26 cellular contexts compared by ENCODE assay signal in the genomic region with DNA sequence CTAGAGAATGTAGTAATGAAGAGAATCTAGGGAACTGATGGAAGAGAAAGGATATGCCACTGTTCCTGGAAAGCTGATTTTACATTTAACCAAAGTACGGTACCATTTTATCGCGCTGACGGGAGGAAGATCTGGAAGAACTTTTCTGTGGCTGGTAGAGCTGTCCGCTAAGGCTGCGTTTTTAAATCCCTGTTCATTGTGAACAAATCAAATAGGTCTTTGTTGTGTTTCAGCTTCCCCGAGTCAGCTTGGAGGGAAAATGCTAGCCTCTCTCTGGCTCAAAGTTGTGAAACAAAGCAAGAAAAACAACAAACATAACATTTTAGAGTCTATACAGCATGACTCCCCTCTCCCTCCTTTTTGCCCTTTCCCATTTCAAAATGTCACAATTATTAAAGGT. TPM values are rescaled to one million over a fixed set of nuclear protein-coding genes. Genes with fewer than 3 reads are reported as not detected.
DNase-seq lines count a peak whose midpoint lies in the region; ATAC-seq and TF ChIP-seq lines count a peak whose summit lies in the region.
"Had no signal": no experiment of that assay in that cellular context is flagged by ENCODE, and none has a peak within 500 bp of the region (broad histone marks: within the 10 kb centered on the region; RNA-seq: fewer than 3 reads in every experiment).

No MANE protein-coding gene starts in this region.

- H3K27ac ChIP-seq in endodermal cell (ENCODE audit: low read depth, low read length): no peak overlapping the region
- H3K27ac ChIP-seq: 22Rv1, PC-9, SJSA1 had no signal

- H3K4me1 Mint-ChIP-seq in endodermal cell: peaks cover 37% of the 10 kb centered on the region
- H3K4me1 Mint-ChIP-seq: CD14-positive monocyte; CD8-positive, alpha-beta memory T cell had no signal

- no peaks in the 10 kb centered on the region for H3K9me3 ChIP-seq in endodermal cell (ENCODE audit: control insufficient read depth, low read length)
- H3K9me3 ChIP-seq: BE2C, SJSA1 had no signal

- no peak overlapping the region for H3K4me3 Mint-ChIP-seq in endodermal cell
- H3K4me3 Mint-ChIP-seq: CD14-positive monocyte; CD8-positive, alpha-beta memory T cell had no signal

- DNase-seq in Ammon's horn (ENCODE audit: low spot score) (peak; percentile 70), endodermal cell (no peak), medulla oblongata (ENCODE audit: extremely low spot score) (peak; percentile 83), superior temporal gyrus (ENCODE audit: extremely low spot score) (peak; percentile 85)
- DNase-seq: BE2C; CD8-positive, alpha-beta memory T cell; DND-41; H7; KBM-7; NCI-H1105 treated with DMSO at 0.1 percent for 48 hours; NCI-H146; NCI-H2029; NCI-H2227 treated with DMSO at 0.1 percent for 48 hours; NCI-H526 treated with DMSO at 0.1 percent for 48 hours; PC-9 had no signal

- peaks cover 55% of the 10 kb centered on the region for H3K36me3 ChIP-seq in endodermal cell (ENCODE audit: control insufficient read depth, insufficient read depth, low read length)
- H3K36me3 ChIP-seq: BE2C, SJSA1 had no signal

- 90 to 95% methylated on average over 6 to 7 of the region's 7 CpGs for WGBS in endodermal cell (ENCODE audit: insufficient coverage in 1 of 2, insufficient read length in 1 of 2), 2 experiments

- no peak overlapping the region for H3K27ac Mint-ChIP-seq in endodermal cell
- H3K27ac Mint-ChIP-seq: CD14-positive monocyte had no signal

- H3K27me3 Mint-ChIP-seq in endodermal cell (ENCODE audit: insufficient read depth): no peaks in the 10 kb centered on the region
- H3K27me3 Mint-ChIP-seq: CD8-positive, alpha-beta memory T cell had no signal

- peak overlapping the region; percentile 72 for H3K4me3 ChIP-seq in endodermal cell (ENCODE audit: low read length)
- H3K4me3 ChIP-seq: PC-9, SJSA1 had no signal

- TF ChIP-seq CTCF in endodermal cell (conservative IDR thresholded peaks at IDR 0.05): no peak

- H3K27me3 ChIP-seq in endodermal cell (ENCODE audit: control insufficient read depth, insufficient read depth, low read length, poor library complexity, severe bottlenecking): no peaks in the 10 kb centered on the region
- H3K27me3 ChIP-seq: BE2C, SJSA1 had no signal

- ATAC-seq in GM21423 (IDR thresholded peaks at IDR 0.05; ENCODE audit: unreplicated experiment): no peak
- ATAC-seq in HG03025 (IDR thresholded peaks at IDR 0.05; ENCODE audit: low FRiP score, unreplicated experiment): no peak
- no peak for ATAC-seq in HG02798 (IDR thresholded peaks at IDR 0.05; ENCODE audit: poor library complexity, unreplicated experiment)
- ATAC-seq: Right ventricle myocardium inferior had no signal

- peaks cover 51% of the 10 kb centered on the region for H3K36me3 Mint-ChIP-seq in endodermal cell (ENCODE audit: low read depth)

- no peaks in the 10 kb centered on the region for H3K9me3 Mint-ChIP-seq in endodermal cell
- H3K9me3 Mint-ChIP-seq: CD14-positive monocyte; CD8-positive, alpha-beta memory T cell had no signal

- H3K4me1 ChIP-seq in endodermal cell (ENCODE audit: control insufficient read depth, insufficient read depth, low read length): no peaks in the 10 kb centered on the region
- H3K4me1 ChIP-seq: BE2C, SJSA1 had no signal

- no peak overlapping the region for H3K9ac ChIP-seq in endodermal cell (ENCODE audit: extremely low read depth, low read length, poor library complexity, severe bottlenecking)

RNA-seq across cellular contexts. Expression of a gene that starts 34.4 kb away (rescaled TPM):
- 100 to 1,000 TPM in 1 of 2 donors, 10 to 100 TPM in 1; 84.8 to 120 TPM for total RNA-seq in endodermal cell
- polyA plus RNA-seq in endodermal cell (2013, experiment 1 of 2): 73.6 TPM
- 69.8 TPM for polyA plus RNA-seq in endodermal cell (2013, experiment 2 of 2)

RNA-seq across cellular contexts. Expression of a gene that starts 44.8 kb away (rescaled TPM):
- total RNA-seq in endodermal cell: not detected
- polyA plus RNA-seq in endodermal cell (2013, experiment 1 of 2): not detected
- polyA plus RNA-seq in endodermal cell (2013, experiment 2 of 2): not detected
- total RNA-seq: CD8-positive, alpha-beta memory T cell; H7; LHCN-M2; MCF 10A; NCI-H460; PC-9; Right ventricle myocardium inferior; RPMI7951; SJSA1 had no signal
- polyA plus RNA-seq: CD14-positive monocyte; CD8-positive, alpha-beta memory T cell had no signal
